In genomic region chr17:72528683-72529082, GRCh38 we compare ENCODE assay signal across 20 cellular contexts.
"Had no signal": no experiment of that assay in that cellular context is flagged by ENCODE, and none has a peak within 500 bp of the region (broad histone marks: within the 10 kb centered on the region; RNA-seq: fewer than 3 reads in every experiment).

No MANE protein-coding gene starts in this region.

- H3K27me3 ChIP-seq: pancreas, sigmoid colon, thyroid gland, transverse colon, upper lobe of left lung had no signal

- FAIRE-seq: islet of Langerhans, kidney, pancreas, small intestine had no signal

- H3K36me3 ChIP-seq: left ventricle myocardium inferior, pancreas, prostate gland, sigmoid colon, spleen, thyroid gland, transverse colon, upper lobe of left lung had no signal

- H3K4me3 ChIP-seq: left ventricle myocardium inferior, lung, mucosa of descending colon, pancreas, prostate gland, sigmoid colon, spleen, thyroid gland, transverse colon, upper lobe of left lung had no signal

- H3K9me3 ChIP-seq: mucosa of descending colon, pancreas, prostate gland, sigmoid colon, spleen, thyroid gland, transverse colon, upper lobe of left lung had no signal

- H3K4me1 ChIP-seq: left ventricle myocardium inferior, sigmoid colon, spleen, upper lobe of left lung had no signal

- H3K27ac ChIP-seq: left ventricle myocardium inferior, pancreas, sigmoid colon, spleen, thyroid gland, upper lobe of left lung had no signal

- ATAC-seq: naive thymus-derived CD4-positive, alpha-beta T cell; right cardiac atrium had no signal

- DNase-seq: immature natural killer cell; kidney; left ventricle myocardium inferior; midbrain; naive thymus-derived CD4-positive, alpha-beta T cell; pancreas; posterior cingulate gyrus; right cardiac atrium; sigmoid colon; small intestine; spleen; stimulated activated CD4-positive, alpha-beta T cell treated with anti-CD3 and anti-CD28 coated beads, Interleukin-4, amount 100 ng/mL, for 24 hours; stimulated activated naive CD4-positive, alpha-beta T cell; thyroid gland; transverse colon; upper lobe of left lung had no signal
